8 cellular contexts compared by ENCODE assay signal in the genomic region with DNA sequence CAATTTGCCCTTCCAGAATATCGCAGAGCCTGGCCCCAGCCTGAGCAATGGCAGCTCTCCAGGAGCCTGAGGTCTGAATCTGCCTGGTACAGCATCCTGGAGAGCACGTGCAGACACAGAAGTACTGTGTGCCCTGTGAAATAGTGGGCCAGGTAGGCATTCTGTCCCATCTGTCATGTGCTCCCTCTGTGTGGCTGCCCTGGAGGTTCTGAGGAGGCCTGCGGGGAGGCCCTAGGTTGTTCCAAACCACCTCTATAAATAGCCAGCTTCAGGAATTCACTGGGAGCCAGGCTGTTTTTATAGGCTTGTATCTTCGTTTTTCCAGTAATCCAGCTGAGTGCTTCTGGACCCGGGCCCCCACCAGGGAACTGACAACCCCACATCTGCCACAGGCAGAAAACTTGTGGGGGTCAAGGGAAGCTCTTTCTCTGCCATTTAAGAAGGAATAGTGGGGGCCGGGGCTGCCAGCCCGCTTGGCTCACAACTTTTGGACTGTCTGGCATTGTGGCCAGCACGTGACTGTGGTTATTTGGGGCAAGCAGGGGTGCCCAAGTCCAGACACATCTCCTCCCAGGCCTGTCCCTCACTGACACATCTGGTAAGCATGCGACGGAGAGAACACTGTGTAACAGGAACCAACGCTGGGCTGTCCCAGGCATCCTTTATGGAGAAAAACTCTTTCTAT.
A peak's percentile ranks its signal among the peaks of the same experiment; 100 is the strongest.
DNase-seq lines count a peak whose midpoint lies in the region; ATAC-seq and TF ChIP-seq lines count a peak whose summit lies in the region.

No MANE protein-coding gene starts in this region.

- DNase-seq in H7, result peak; percentile 14
- peak in 1 of 2 donors; percentile 87 for DNase-seq in breast epithelium (ENCODE audit: low spot score in 2 of 2)
- peak; percentile 58 for DNase-seq in hepatocyte (ENCODE audit: low spot score)
- peak; percentile 27 for DNase-seq in stomach
- no peak for DNase-seq in HUDEP-2 (lab: John Stamatoyannopoulos, UW; ENCODE audit: unreplicated experiment in 76 of 76)
- DNase-seq in stimulated activated naive CD8-positive, alpha-beta T cell treated with anti-CD3 and anti-CD28 coated beads, Interleukin-15, amount 100 ng/mL, for 72 hours, result no peak

- no peaks in the 10 kb centered on the region for H4K20me1 ChIP-seq in hepatocyte (ENCODE audit: insufficient read depth, poor library complexity, severe bottlenecking)

- TF ChIP-seq EP300 in stomach (IDR thresholded peaks at IDR 0.05), result peak; percentile 73

- WGBS in hepatocyte (ENCODE audit: low lambda C conversion rate, missing lambda C conversion rate), result 52% methylated on average over 11 of the region's 11 CpGs
- WGBS in stomach, 5 donors, result 53 to 69% (median 68%) methylated on average over 8 to 11 of the region's 11 CpGs

- peaks cover 0 to 10% of the 10 kb centered on the region in 2 donors for H3K4me1 ChIP-seq in breast epithelium
- H3K4me1 ChIP-seq in hepatocyte (ENCODE audit: insufficient read depth), result peaks cover 26% of the 10 kb centered on the region
- peaks cover 0 to 31% (median 19%) of the 10 kb centered on the region in 4 donors for H3K4me1 ChIP-seq in stomach

- no peak for TF ChIP-seq POLR2A in breast epithelium (IDR thresholded peaks at IDR 0.05)
- no peak for TF ChIP-seq POLR2A in stomach (IDR thresholded peaks at IDR 0.05)

- H3K27me3 Mint-ChIP-seq in stimulated activated naive CD8-positive, alpha-beta T cell treated with anti-CD3 and anti-CD28 coated beads, Interleukin-15, amount 100 ng/mL, for 72 hours, result peaks cover 21% of the 10 kb centered on the region

- H3K36me3 ChIP-seq in H7 (replicated peaks; ENCODE audit: control insufficient read depth, insufficient read depth, low read length) (no peaks in the 10 kb centered on the region), breast epithelium (no peaks in the 10 kb centered on the region), hepatocyte (replicated peaks; ENCODE audit: insufficient read depth, low read depth) (no peaks in the 10 kb centered on the region), stomach (no peaks in the 10 kb centered on the region)

- H3K27ac Mint-ChIP-seq in stimulated activated naive CD8-positive, alpha-beta T cell treated with anti-CD3 and anti-CD28 coated beads, Interleukin-15, amount 100 ng/mL, for 72 hours, result peak overlapping the region in 1 of 2 donors; percentile 12

- intact Hi-C loops in breast epithelium (cut with DNase I; ENCODE audit: low total_unique reads), result loop anchor here (1.0 kb wide), 1 partner anchor 42 kb away; no protein-coding TSS in a partner anchor
- intact Hi-C loops in stomach (cut with DNase I; ENCODE audit: low total_unique reads), result no loop called here

- H3K27me3 ChIP-seq in H7 (ENCODE audit: control insufficient read depth, insufficient read depth, low read length) (no peaks in the 10 kb centered on the region; the same call in 1 of the 2 replicates), breast epithelium (no peaks in the 10 kb centered on the region), hepatocyte (no peaks in the 10 kb centered on the region), stomach (no peaks in the 10 kb centered on the region)

- H3K9me3 Mint-ChIP-seq in stimulated activated naive CD8-positive, alpha-beta T cell treated with anti-CD3 and anti-CD28 coated beads, Interleukin-15, amount 100 ng/mL, for 72 hours, result no peaks in the 10 kb centered on the region

- H3K79me2 ChIP-seq in hepatocyte, result no peaks in the 10 kb centered on the region

- H3K27ac ChIP-seq in breast epithelium (peak overlapping the region; percentile 84 to 93), hepatocyte (peak overlapping the region; percentile 83), stomach (peak overlapping the region; percentile 18 to 87 (median 80))

- H3K4me3 ChIP-seq in H7 (ENCODE audit: insufficient read depth, low read depth, low read length) (no peak overlapping the region), breast epithelium (no peak overlapping the region), hepatocyte (no peak overlapping the region), stomach (no peak overlapping the region)

- no peak overlapping the region for H2AFZ ChIP-seq in hepatocyte

- peak overlapping the region; percentile 47 for H3K4me2 ChIP-seq in hepatocyte

- no peaks in the 10 kb centered on the region for H3K4me1 Mint-ChIP-seq in stimulated activated naive CD8-positive, alpha-beta T cell treated with anti-CD3 and anti-CD28 coated beads, Interleukin-15, amount 100 ng/mL, for 72 hours

- TF ChIP-seq CTCF in breast epithelium (IDR thresholded peaks at IDR 0.05) (no peak), hepatocyte (IDR thresholded peaks at IDR 0.05; ENCODE audit: poor library complexity) (no peak), stomach (IDR thresholded peaks at IDR 0.05) (no peak)

- ATAC-seq in GM21515 (IDR thresholded peaks at IDR 0.05; ENCODE audit: unreplicated experiment) (no peak), HG02610 (IDR thresholded peaks at IDR 0.05; ENCODE audit: unreplicated experiment) (no peak)
- ATAC-seq in stimulated activated naive CD8-positive, alpha-beta T cell treated with anti-CD3 and anti-CD28 coated beads, Interleukin-15, amount 100 ng/mL, for 72 hours, result no peak

- no peak overlapping the region for H3K4me3 Mint-ChIP-seq in stimulated activated naive CD8-positive, alpha-beta T cell treated with anti-CD3 and anti-CD28 coated beads, Interleukin-15, amount 100 ng/mL, for 72 hours

- no peaks in the 10 kb centered on the region for H3K9me2 ChIP-seq in hepatocyte (replicated peaks; ENCODE audit: insufficient read depth)

- H3K9me3 ChIP-seq in breast epithelium (no peaks in the 10 kb centered on the region), hepatocyte (ENCODE audit: low read depth) (no peaks in the 10 kb centered on the region), stomach (no peaks in the 10 kb centered on the region)

Comparison
In these comparisons a context has a peak if more than half of its experiments do, and no peak if none do; other contexts are left out.
1. DNase-seq: peak in H7 (single experiment), hepatocyte (single experiment) and stomach (single experiment); none in HUDEP-2 (0 of 76) and stimulated activated naive CD8-positive, alpha-beta T cell treated with anti-CD3 and anti-CD28 coated beads, Interleukin-15, amount 100 ng/mL, for 72 hours (0 of 2).
2. Peak in every context shown above with its lines, with median percentiles within 50 percentile points of each other: H3K27ac ChIP-seq.